Comparison of ENCODE assay signal across 28 cellular contexts in the genomic region with DNA sequence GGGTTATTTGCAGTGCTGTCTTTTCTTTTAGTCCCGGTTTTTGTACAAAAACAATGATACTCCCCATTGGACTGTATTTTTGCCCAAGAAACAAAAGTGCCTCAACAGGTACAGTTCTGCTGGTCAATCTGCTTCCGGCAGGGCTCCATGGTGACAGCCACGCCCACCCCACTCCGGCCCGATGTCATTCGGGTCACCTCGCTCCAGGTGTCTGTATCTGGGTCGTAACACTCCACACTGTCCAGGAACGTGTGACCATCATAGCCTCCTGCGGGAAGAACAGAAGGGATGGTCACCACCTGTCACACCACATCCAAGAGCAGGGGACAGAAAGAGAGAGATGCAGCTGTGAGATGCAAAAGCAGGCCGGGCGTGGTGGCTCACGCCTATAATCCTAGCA. TPM values are rescaled to one million over a fixed set of nuclear protein-coding genes. Genes with fewer than 3 reads are reported as not detected.
"Had no signal": no experiment of that assay in that cellular context is flagged by ENCODE, and none has a peak within 500 bp of the region (broad histone marks: within the 10 kb centered on the region; RNA-seq: fewer than 3 reads in every experiment).

No MANE protein-coding gene starts in this region.

- H3K4me1 ChIP-seq: SJCRH30 had no signal

- H3K9me3 Mint-ChIP-seq: activated CD8-positive, alpha-beta T cell treated with anti-CD3 and anti-CD28 coated beads for 36 hours; activated naive CD4-positive, alpha-beta T cell treated with anti-CD3 and anti-CD28 coated beads, Interleukin-2, amount 50 U/mL, for 72 hours; activated naive CD8-positive, alpha-beta T cell treated with anti-CD3 and anti-CD28 coated beads, Interleukin-2, amount 50 U/mL, for 24 hours; activated T-helper 1 cell treated with anti-CD3 and anti-CD28 coated beads, Interleukin-12 subunit alpha, Interleukin-12 subunit beta, Interleukin-2, Interleukin-4 antibody, amounts not matched to agents 30 ng/mL and 10 ng/mL and 1 ng/mL, durations not matched to agents 14 hours and 24 hours and 36 hours; brain had no signal

- H3K27ac ChIP-seq: KMS-11, SJCRH30, VCaP had no signal

- H3K4me3 ChIP-seq: SJCRH30 had no signal

- H3K27ac Mint-ChIP-seq: activated CD8-positive, alpha-beta T cell treated with anti-CD3 and anti-CD28 coated beads for 36 hours; activated naive CD8-positive, alpha-beta T cell treated with anti-CD3 and anti-CD28 coated beads, Interleukin-2, amount 50 U/mL, for 24 hours; activated T-helper 1 cell treated with anti-CD3 and anti-CD28 coated beads, Interleukin-12 subunit alpha, Interleukin-12 subunit beta, Interleukin-2, Interleukin-4 antibody, amounts not matched to agents 30 ng/mL and 10 ng/mL and 1 ng/mL, durations not matched to agents 14 hours and 24 hours and 36 hours had no signal

- H3K4me1 Mint-ChIP-seq: brain had no signal

- H3K27me3 Mint-ChIP-seq: activated CD8-positive, alpha-beta T cell treated with anti-CD3 and anti-CD28 coated beads for 36 hours; activated naive CD8-positive, alpha-beta T cell treated with anti-CD3 and anti-CD28 coated beads, Interleukin-2, amount 50 U/mL, for 24 hours; brain had no signal

- DNase-seq: activated CD4-positive, alpha-beta T cell treated with anti-CD3 and anti-CD28 coated beads for 4 hours; activated CD8-positive, alpha-beta memory T cell treated with anti-CD3 and anti-CD28 coated beads, Interleukin-2, amount 50 U/mL, for 4 hours; activated CD8-positive, alpha-beta T cell treated with anti-CD3 and anti-CD28 coated beads for 36 hours; activated effector memory CD4-positive, alpha-beta T cell treated with Interleukin-2 at 50 U/mL for 16 hours; activated naive CD4-positive, alpha-beta T cell treated with Interleukin-2 at 50 U/mL for 16 hours; activated naive CD8-positive, alpha-beta T cell treated with anti-CD3 and anti-CD28 coated beads, Interleukin-2, amount 50 U/mL, for 24 hours; NCI-H1092 treated with DMSO at 0.1 percent for 48 hours; NCI-H1417 treated with DMSO at 0.1 percent for 48 hours; NCI-H1694 treated with DMSO at 0.1 percent for 48 hours; NCI-H2029 treated with DMSO at 0.1 percent for 48 hours; NCI-H345; NCI-H510A; NCI-H526 treated with DMSO at 0.1 percent for 48 hours; NCI-H82; OCI-M1; Right ventricle myocardium superior; RPMI8226; SJCRH30; SK-N-SH; T-helper 1 cell had no signal

- ATAC-seq: activated CD8-positive, alpha-beta T cell treated with anti-CD3 and anti-CD28 coated beads for 36 hours; activated naive CD4-positive, alpha-beta T cell treated with anti-CD3 and anti-CD28 coated beads, Interleukin-2, amount 50 U/mL, for 72 hours; activated naive CD8-positive, alpha-beta T cell treated with anti-CD3 and anti-CD28 coated beads, Interleukin-2, amount 50 U/mL, for 24 hours; Panc1 had no signal

- H3K9me3 ChIP-seq: SJCRH30, SK-N-SH had no signal

- H3K4me3 Mint-ChIP-seq: activated CD8-positive, alpha-beta T cell treated with anti-CD3 and anti-CD28 coated beads for 36 hours; activated naive CD8-positive, alpha-beta T cell treated with anti-CD3 and anti-CD28 coated beads, Interleukin-2, amount 50 U/mL, for 24 hours; activated T-helper 1 cell treated with anti-CD3 and anti-CD28 coated beads, Interleukin-12 subunit alpha, Interleukin-12 subunit beta, Interleukin-2, Interleukin-4 antibody, amounts not matched to agents 30 ng/mL and 10 ng/mL and 1 ng/mL, durations not matched to agents 14 hours and 24 hours and 36 hours; brain had no signal

- H3K27me3 ChIP-seq: SJCRH30 had no signal

RNA-seq across cellular contexts. Expression of gene S1PR5, which starts 30.7 kb away (rescaled TPM):
- total RNA-seq: activated T-helper 1 cell treated with anti-CD3 and anti-CD28 coated beads, Interleukin-12 subunit alpha, Interleukin-12 subunit beta, Interleukin-2, Interleukin-4 antibody, amounts not matched to agents 30 ng/mL and 10 ng/mL and 1 ng/mL, durations not matched to agents 14 hours and 24 hours and 36 hours; MCF 10A; T-helper 2 cell treated with Interferon-gamma antibody and Interleukin-4, amounts not matched to agents 100 ng/mL and 5 ng/mL, for 36 hours had no signal
